In the genomic region with DNA sequence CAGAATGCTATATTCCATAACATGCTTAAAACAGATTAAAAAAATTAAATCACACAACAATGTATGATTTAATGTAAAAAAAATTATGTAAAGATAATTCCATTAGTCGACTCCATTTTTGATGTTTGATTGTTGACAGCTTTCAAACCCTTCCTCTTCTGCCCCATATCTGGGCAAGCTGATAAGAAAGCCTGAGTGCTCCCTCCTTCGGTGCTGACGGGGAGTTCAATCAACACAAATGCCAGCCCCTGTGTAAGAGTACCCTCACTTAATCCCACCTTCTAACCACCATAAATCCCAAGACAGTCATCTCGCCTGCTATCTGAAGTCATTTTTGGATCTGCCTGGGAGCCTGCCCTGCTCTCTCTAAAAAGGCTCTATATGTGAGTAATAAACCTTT, we compare ENCODE assay signal across 22 cellular contexts.
"Had no signal": no experiment of that assay in that cellular context is flagged by ENCODE, and none has a peak within 500 bp of the region (broad histone marks: within the 10 kb centered on the region; RNA-seq: fewer than 3 reads in every experiment).

No MANE protein-coding gene starts in this region.

- ATAC-seq: left cardiac atrium; lower lobe of right lung; natural killer cell treated with Interleukin-12 subunit alpha and Interleukin-12 subunit beta and Interleukin-15 and Interleukin-18, amount 100 ng/mL, for 72 hours; psoas muscle; sciatic nerve had no signal

- H3K79me2 ChIP-seq: hepatocyte had no signal

- H3K27me3 ChIP-seq: esophagus squamous epithelium, hepatocyte, spleen had no signal

- H3K4me1 ChIP-seq: esophagus squamous epithelium, left ventricle myocardium inferior, lower lobe of right lung, psoas muscle, spleen had no signal

- H3K4me3 ChIP-seq: esophagus squamous epithelium, hepatocyte, left ventricle myocardium inferior, lower lobe of right lung, psoas muscle, spleen had no signal

- DNase-seq: effector memory CD4-positive, alpha-beta T cell; esophagus squamous epithelium; foreskin fibroblast; head of caudate nucleus; kidney; left cardiac atrium; left ventricle myocardium inferior; lower lobe of right lung; midbrain; psoas muscle; retina; spleen; stimulated activated CD4-positive, alpha-beta T cell treated with anti-CD3 and anti-CD28 coated beads, Interleukin-15, amount 100 ng/mL, for 24 hours; stimulated activated CD4-positive, alpha-beta T cell treated with anti-CD3 and anti-CD28 coated beads, Interleukin-1b, Interleukin-23, amount 100 ng/mL, for 48 hours; stimulated activated CD4-positive, alpha-beta T cell treated with anti-CD3 and anti-CD28 coated beads, Interleukin-4, amount 100 ng/mL, for 4 hours; stimulated activated naive CD4-positive, alpha-beta T cell treated with Interleukin-2 at 50 U/mL for 16 hours; trophoblast cell had no signal

- H3K9me3 Mint-ChIP-seq: memory B cell; natural killer cell treated with Interleukin-12 subunit alpha and Interleukin-12 subunit beta and Interleukin-15 and Interleukin-18, amount 100 ng/mL, for 72 hours had no signal

- H3K4me1 Mint-ChIP-seq: memory B cell had no signal

- H3K27me3 Mint-ChIP-seq: memory B cell; natural killer cell treated with Interleukin-12 subunit alpha and Interleukin-12 subunit beta and Interleukin-15 and Interleukin-18, amount 100 ng/mL, for 72 hours had no signal

- H3K9me3 ChIP-seq: esophagus squamous epithelium, left ventricle myocardium inferior, lower lobe of right lung, psoas muscle, spleen had no signal

- H3K27ac ChIP-seq: epithelial cell of prostate, esophagus squamous epithelium, hepatocyte, left ventricle myocardium inferior, lower lobe of right lung, psoas muscle, spleen had no signal

- H2AFZ ChIP-seq: hepatocyte had no signal

- H3K4me3 Mint-ChIP-seq: memory B cell; natural killer cell treated with Interleukin-12 subunit alpha and Interleukin-12 subunit beta and Interleukin-15 and Interleukin-18, amount 100 ng/mL, for 72 hours had no signal

- FAIRE-seq: kidney had no signal

- H3K4me2 ChIP-seq: hepatocyte had no signal

- H3K27ac Mint-ChIP-seq: memory B cell; natural killer cell treated with Interleukin-12 subunit alpha and Interleukin-12 subunit beta and Interleukin-15 and Interleukin-18, amount 100 ng/mL, for 72 hours had no signal
